ENCODE assay signal across 8 cellular contexts in the genomic region with DNA sequence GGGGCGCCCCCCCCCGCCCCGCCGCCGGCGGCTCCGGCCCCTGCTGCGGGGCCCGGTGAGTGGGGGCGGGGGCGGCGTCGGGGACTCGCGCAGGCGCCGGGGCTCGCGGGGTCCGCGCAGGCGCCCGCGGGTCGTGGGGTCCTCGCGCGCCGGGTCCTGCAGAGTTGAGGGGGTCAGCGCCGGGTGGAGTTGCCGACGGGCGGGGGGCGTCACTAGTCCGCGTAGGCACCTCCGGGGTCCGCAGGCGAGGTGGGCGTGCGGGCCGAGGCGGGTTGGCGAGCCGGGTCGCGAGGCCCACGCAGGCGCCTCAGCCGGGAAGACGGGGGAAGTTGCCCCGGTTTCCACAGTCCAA. TPM values are rescaled to one million over a fixed set of nuclear protein-coding genes. Genes with fewer than 3 reads are reported as not detected.
DNase-seq lines count a peak whose midpoint lies in the region; ATAC-seq, FAIRE-seq and TF ChIP-seq lines count a peak whose summit lies in the region.

No MANE protein-coding gene starts in this region.

- in situ Hi-C loops in HAP-1 (cut with MboI; ENCODE audit: low sequenced_read_pairs), result no loop called here
- in situ Hi-C loops in GM12878 (cut with MboI), result no loop called here

- BruUV-seq in GM12878 (replicated peaks; lab: Mats Ljungman, UMichigan), result TSS peak; percentile 46

- peaks cover 55% of the 10 kb centered on the region for H3K79me2 ChIP-seq in GM12878 (ENCODE audit: control insufficient read depth, insufficient read depth, low read length)

- H3K9ac ChIP-seq in NT2/D1 (ENCODE audit: insufficient read length, low read depth) (peak overlapping the region; percentile 97), GM12878 (ENCODE audit: control insufficient read depth, insufficient read depth, low read length) (peak overlapping the region; percentile 93)

- DNase-seq in ELR (ENCODE audit: low read depth) (peak; percentile 15), HAP-1 (ENCODE audit: low spot score in 2 of 2) (peak in 1 of 2 experiments; percentile 21), NT2/D1 (ENCODE audit: low read depth, low spot score) (no peak), GM12878 (ENCODE audit: low read depth, low spot score) (no peak), kidney epithelial cell (ENCODE audit: low read depth) (no peak), kidney tubule cell (ENCODE audit: low spot score) (no peak), SW480 (ENCODE audit: low spot score) (no peak)
- DNase-seq in stimulated activated CD8-positive, alpha-beta memory T cell treated with anti-CD3 and anti-CD28 coated beads, Interleukin-7, amount 100 ng/mL, for 24 hours (ENCODE audit: low read depth), result peak; percentile 21

- H3K4me3 ChIP-seq in HAP-1 (peak overlapping the region; percentile 97), NT2/D1 (ENCODE audit: insufficient read length, low read depth) (peak overlapping the region; percentile 91), GM12878 (peak overlapping the region; percentile 100; the same call in 1 of the 2 replicates), kidney epithelial cell (ENCODE audit: low read depth, low read length) (peak overlapping the region; percentile 90)

- peak; percentile 17 for ATAC-seq in GM12878

- RAD21 ChIA-PET in GM12878 (lab: Charles Lee; ENCODE audit: unreplicated experiment), result interaction anchor here (0.9 to 6.0 kb wide), 5 partner anchors 18 to 126 kb away, joined by 3 to 46 read pairs (median 7); a partner anchor contains a TSS

- no peak for TF ChIP-seq RAD21 in GM12878 (IDR thresholded peaks at IDR 0.05; ENCODE audit: insufficient read depth, low read depth, low read length)

- H3K27me3 ChIP-seq in HAP-1 (ENCODE audit: low read depth) (no peaks in the 10 kb centered on the region), NT2/D1 (ENCODE audit: insufficient read depth, insufficient read length) (no peaks in the 10 kb centered on the region), GM12878 (replicated peaks in 1 of 2; ENCODE audit: control insufficient read depth in 2 of 2, insufficient read depth in 2 of 2, low read length in 1 of 2) (no peaks in the 10 kb centered on the region), kidney epithelial cell (ENCODE audit: control insufficient read depth, insufficient read depth, low read length) (no peaks in the 10 kb centered on the region)

- no peaks in the 10 kb centered on the region for H3K9me3 ChIP-seq in HAP-1
- no peaks in the 10 kb centered on the region for H3K9me3 ChIP-seq in NT2/D1 (ENCODE audit: insufficient read depth, low read length)
- H3K9me3 ChIP-seq in GM12878 (replicated peaks; ENCODE audit: control insufficient read depth, insufficient read depth, low read length), result no peaks in the 10 kb centered on the region

- no peak for TF ChIP-seq POLR2A in GM12878 (IDR thresholded peaks at IDR 0.05; ENCODE audit: low read depth, low read length)

- 2% methylated on average over 17 of the region's 53 CpGs for WGBS in GM12878 (ENCODE audit: insufficient coverage, insufficient replicate concordance, low lambda C conversion rate, missing lambda C conversion rate)

- H3K27ac ChIP-seq in GM12878 (ENCODE audit: control insufficient read depth, insufficient read depth), result peak overlapping the region; percentile 96

- peak overlapping the region; percentile 38; the same call in 1 of the 2 replicates for H3K4me2 ChIP-seq in GM12878 (ENCODE audit: control insufficient read depth, insufficient read depth)

- H4K20me1 ChIP-seq in GM12878 (ENCODE audit: control insufficient read depth, insufficient read depth), result peaks cover 7% of the 10 kb centered on the region; the same call in 1 of the 2 replicates

- SMC1A ChIA-PET in GM12878 (lab: Charles Lee; ENCODE audit: uncharacterized antibody, unreplicated experiment), result interaction anchor here (1.3 to 5.3 kb wide), 4 partner anchors 19 to 81 kb away, joined by 6 to 68 read pairs (median 16); a partner anchor contains a TSS

- TF ChIP-seq CTCF in GM12878 (IDR thresholded peaks at IDR 0.05 in 2 of 3, conservative IDR thresholded peaks at IDR 0.05 in 1 of 3; ENCODE audit: control insufficient read depth in 2 of 3, extremely low read depth in 1 of 3, insufficient read depth in 1 of 3, low read depth in 3 of 3, low read length in 3 of 3), result no peak
- no peak for TF ChIP-seq CTCF in kidney epithelial cell (IDR thresholded peaks at IDR 0.05; ENCODE audit: insufficient read depth, low read length, poor library complexity, severe bottlenecking)

- peaks cover 5% of the 10 kb centered on the region; the same call in 1 of the 2 replicates for H3K36me3 ChIP-seq in HAP-1 (replicated peaks)
- peaks cover 40% of the 10 kb centered on the region for H3K36me3 ChIP-seq in NT2/D1 (ENCODE audit: insufficient read depth, insufficient read length, low read length)
- H3K36me3 ChIP-seq in GM12878 (ENCODE audit: control insufficient read depth in 2 of 2, insufficient read depth in 2 of 2, low read length in 1 of 2), result no peaks in the 10 kb centered on the region; a peak in 2 of 4 replicates
- H3K36me3 ChIP-seq in kidney epithelial cell (ENCODE audit: control insufficient read depth, insufficient read depth, low read length), result no peaks in the 10 kb centered on the region

- H3K4me1 ChIP-seq in HAP-1 (peaks cover 23% of the 10 kb centered on the region), NT2/D1 (ENCODE audit: insufficient read depth, insufficient read length) (peaks cover 2% of the 10 kb centered on the region), GM12878 (ENCODE audit: control insufficient read depth, insufficient read depth, low read length) (peaks cover 7% of the 10 kb centered on the region)

- TF ChIP-seq EP300 in GM12878 (IDR thresholded peaks at IDR 0.05; ENCODE audit: borderline replicate concordance in 1 of 2, control insufficient read depth in 1 of 2, low read depth in 2 of 2, low read length in 2 of 2), result no peak

- intact Hi-C loops in GM12878 (cut with micrococcal nuclease; ENCODE audit: unreplicated experiment), result loop anchor here (10.0 kb wide), 1 partner anchor 126 kb away; a partner anchor contains a TSS

- CTCF ChIA-PET in GM12878 (lab: Yijun Ruan, JAX), result interaction anchor here (0.5 to 1.1 kb wide), 2 partner anchors 126 to 197 kb away, joined by 4 to 5 read pairs; a partner anchor contains a TSS

- no peak for FAIRE-seq in GM12878 (lab: Jason Lieb, UNC)

- POLR2A ChIA-PET in GM12878 (lab: Charles Lee), result interaction anchor here (0.6 to 5.7 kb wide), 7 partner anchors 18 to 218 kb away, joined by 3 to 86 read pairs (median 7); a partner anchor contains a TSS

- H2AFZ ChIP-seq in GM12878 (ENCODE audit: control insufficient read depth, low read depth, low read length), result peak overlapping the region; percentile 75

RNA-seq across cellular contexts. Expression of a gene that starts 0.4 kb away (rescaled TPM):
- 99.3 and 130 TPM in 2 replicates for total RNA-seq in GM12878 (2013; cell fraction: nucleolus; rRNA removed)
- total RNA-seq in GM12878 (2014; rRNA removed) (73.8 and 83.4 TPM in 2 replicates), GM12878 (2014; rRNA removed; fragmentation: Illumina TruSeq; extraction: Trizol) (47.4 and 50.0 TPM in 2 replicates), GM12878 (2021) (160 and 173 TPM in 2 replicates), kidney epithelial cell (41.5 and 51.3 TPM in 2 replicates)
- 35.7 TPM for polyA plus RNA-seq in GM12878 (2011; ENCODE audit: low read depth)
- polyA plus RNA-seq in GM12878 (2011; rRNA removed) (37.2 and 73.6 TPM in 2 replicates), GM12878 (2014; fragmentation: Illumina TruSeq; extraction: Trizol) (16.9 and 43.7 TPM in 2 replicates), GM12878 (2014; fragmentation: Nextera tagmentation; extraction: Ambion mirVana) (1 to 10 TPM in 1 of 2 experiments, under 1 TPM in 1; 0.80 to 2.5 TPM), GM12878 (2014; rRNA removed) (108 and 126 TPM in 2 replicates), GM12878 (2016; fragmentation: Nextera tagmentation; extraction: Ambion mirVana) (10 to 100 TPM; 60.8 to 66.7 TPM)
- polyA plus RNA-seq in GM12878 (2011; cell fraction: cytosol; rRNA removed), result 92.0 and 109 TPM in 2 replicates
- polyA plus RNA-seq in GM12878 (2011; cell fraction: nucleus; rRNA removed), result 124 and 172 TPM in 2 replicates
- 71.5 and 76.1 TPM in 2 replicates for polyA plus RNA-seq in GM12878 (2012)
- 109 and 168 TPM in 2 replicates for polyA minus RNA-seq in GM12878 (2011; rRNA and poly(A)+ RNA removed)
- polyA minus RNA-seq in GM12878 (2011; cell fraction: cytosol; rRNA and poly(A)+ RNA removed), result 62.1 and 83.7 TPM in 2 replicates
- 48.7 and 69.7 TPM in 2 replicates for polyA minus RNA-seq in GM12878 (2011; cell fraction: nucleus; rRNA and poly(A)+ RNA removed)

RNA-seq across cellular contexts. Expression of a gene that starts 21.5 kb away (rescaled TPM):
- 1.9 and 4.7 TPM in 2 replicates for total RNA-seq in GM12878 (2013; cell fraction: nucleolus; rRNA removed)
- total RNA-seq in GM12878 (2014; rRNA removed) (21.4 and 31.5 TPM in 2 replicates), GM12878 (2014; rRNA removed; fragmentation: Illumina TruSeq; extraction: Trizol) (11.9 and 12.3 TPM in 2 replicates), GM12878 (2021) (35.5 and 35.9 TPM in 2 replicates), kidney epithelial cell (64.3 and 77.8 TPM in 2 replicates)
- polyA plus RNA-seq in GM12878 (2011; ENCODE audit: low read depth), result 5.7 TPM
- polyA plus RNA-seq in GM12878 (2011; rRNA removed) (6.3 and 18.3 TPM in 2 replicates), GM12878 (2014; fragmentation: Illumina TruSeq; extraction: Trizol) (1.2 and 7.2 TPM in 2 replicates), GM12878 (2014; fragmentation: Nextera tagmentation; extraction: Ambion mirVana) (1 to 10 TPM in 1 of 2 experiments, under 1 TPM in 1; 0.18 to 1.3 TPM), GM12878 (2014; rRNA removed) (27.7 and 39.0 TPM in 2 replicates), GM12878 (2016; fragmentation: Nextera tagmentation; extraction: Ambion mirVana) (10 to 100 TPM; 77.0 to 83.3 TPM)
- 30.5 and 53.0 TPM in 2 replicates for polyA plus RNA-seq in GM12878 (2011; cell fraction: cytosol; rRNA removed)
- 26.1 and 41.3 TPM in 2 replicates for polyA plus RNA-seq in GM12878 (2011; cell fraction: nucleus; rRNA removed)
- 12.6 and 15.9 TPM in 2 replicates for polyA plus RNA-seq in GM12878 (2012)
- polyA minus RNA-seq in GM12878 (2011; rRNA and poly(A)+ RNA removed), result 8.8 and 15.3 TPM in 2 replicates
- 16.3 and 19.3 TPM in 2 replicates for polyA minus RNA-seq in GM12878 (2011; cell fraction: cytosol; rRNA and poly(A)+ RNA removed)
- polyA minus RNA-seq in GM12878 (2011; cell fraction: nucleus; rRNA and poly(A)+ RNA removed), result 2.8 and 8.1 TPM in 2 replicates

RNA-seq across cellular contexts. Expression of a gene that starts 25.3 kb away (rescaled TPM):
- 2.4 TPM in 1 of 2 replicates, not detected in the other for total RNA-seq in GM12878 (2013; cell fraction: nucleolus; rRNA removed)
- total RNA-seq in GM12878 (2014; rRNA removed) (0.23 TPM in 1 of 2 replicates, not detected in the other), GM12878 (2014; rRNA removed; fragmentation: Illumina TruSeq; extraction: Trizol) (not detected in 2 replicates), GM12878 (2021) (0.33 and 0.53 TPM in 2 replicates), kidney epithelial cell (4.7 and 6.0 TPM in 2 replicates)
- polyA plus RNA-seq in GM12878 (2011; ENCODE audit: low read depth), result not detected
- polyA plus RNA-seq in GM12878 (2011; rRNA removed) (0.43 and 0.76 TPM in 2 replicates), GM12878 (2014; fragmentation: Illumina TruSeq; extraction: Trizol) (0.03 TPM in 1 of 2 replicates, not detected in the other), GM12878 (2014; fragmentation: Nextera tagmentation; extraction: Ambion mirVana) (not detected), GM12878 (2014; rRNA removed) (0.26 TPM in 1 of 2 replicates, not detected in the other), GM12878 (2016; fragmentation: Nextera tagmentation; extraction: Ambion mirVana) (under 1 TPM in 1 of 2 experiments, not detected in 1; 0.25 TPM)
- polyA plus RNA-seq in GM12878 (2011; cell fraction: cytosol; rRNA removed), result 0.67 and 0.70 TPM in 2 replicates
- polyA plus RNA-seq in GM12878 (2011; cell fraction: nucleus; rRNA removed), result 6.2 and 6.7 TPM in 2 replicates
- 0.67 and 0.88 TPM in 2 replicates for polyA plus RNA-seq in GM12878 (2012)
- 0.37 and 0.62 TPM in 2 replicates for polyA minus RNA-seq in GM12878 (2011; rRNA and poly(A)+ RNA removed)
- polyA minus RNA-seq in GM12878 (2011; cell fraction: cytosol; rRNA and poly(A)+ RNA removed), result not detected in 2 replicates
- 1.6 and 1.9 TPM in 2 replicates for polyA minus RNA-seq in GM12878 (2011; cell fraction: nucleus; rRNA and poly(A)+ RNA removed)

RNA-seq across cellular contexts. Expression of a gene that starts 29.9 kb away (rescaled TPM):
- total RNA-seq in GM12878 (2013; cell fraction: nucleolus; rRNA removed), result 14.6 and 18.3 TPM in 2 replicates
- total RNA-seq in GM12878 (2014; rRNA removed) (3.4 and 3.8 TPM in 2 replicates), GM12878 (2014; rRNA removed; fragmentation: Illumina TruSeq; extraction: Trizol) (1.1 and 1.6 TPM in 2 replicates), GM12878 (2021) (6.6 and 8.3 TPM in 2 replicates), kidney epithelial cell (2.3 and 7.5 TPM in 2 replicates)
- polyA plus RNA-seq in GM12878 (2011; ENCODE audit: low read depth), result 1.9 TPM
- polyA plus RNA-seq in GM12878 (2011; rRNA removed) (0.49 and 1.5 TPM in 2 replicates), GM12878 (2014; fragmentation: Illumina TruSeq; extraction: Trizol) (0.70 and 1.8 TPM in 2 replicates), GM12878 (2014; fragmentation: Nextera tagmentation; extraction: Ambion mirVana) (1 to 10 TPM in 1 of 2 experiments, under 1 TPM in 1; 0.26 to 1.2 TPM), GM12878 (2014; rRNA removed) (9.1 and 10.6 TPM in 2 replicates), GM12878 (2016; fragmentation: Nextera tagmentation; extraction: Ambion mirVana) (1 to 10 TPM; 1.7 to 1.9 TPM)
- 2.8 and 4.8 TPM in 2 replicates for polyA plus RNA-seq in GM12878 (2011; cell fraction: cytosol; rRNA removed)
- 25.0 and 32.6 TPM in 2 replicates for polyA plus RNA-seq in GM12878 (2011; cell fraction: nucleus; rRNA removed)
- polyA plus RNA-seq in GM12878 (2012), result 3.7 and 4.3 TPM in 2 replicates
- polyA minus RNA-seq in GM12878 (2011; rRNA and poly(A)+ RNA removed), result 1.4 and 4.0 TPM in 2 replicates
- polyA minus RNA-seq in GM12878 (2011; cell fraction: cytosol; rRNA and poly(A)+ RNA removed), result not detected in 2 replicates
- polyA minus RNA-seq in GM12878 (2011; cell fraction: nucleus; rRNA and poly(A)+ RNA removed), result 3.9 and 9.2 TPM in 2 replicates

RNA-seq across cellular contexts. Expression of a gene that starts 49.2 kb away (rescaled TPM):
- total RNA-seq in GM12878 (2013; cell fraction: nucleolus; rRNA removed), result not detected in 2 replicates
- not detected in 2 replicates for total RNA-seq in GM12878 (2014; rRNA removed)
- not detected in 2 replicates for total RNA-seq in GM12878 (2014; rRNA removed; fragmentation: Illumina TruSeq; extraction: Trizol)
- 0.08 and 0.13 TPM in 2 replicates for total RNA-seq in GM12878 (2021)
- polyA plus RNA-seq in GM12878 (2011; ENCODE audit: low read depth), result not detected
- polyA plus RNA-seq in GM12878 (2011; rRNA removed), result not detected in 2 replicates
- polyA plus RNA-seq in GM12878 (2011; cell fraction: cytosol; rRNA removed), result 0.01 TPM in 1 of 2 replicates, not detected in the other
- not detected in 2 replicates for polyA plus RNA-seq in GM12878 (2011; cell fraction: nucleus; rRNA removed)
- polyA plus RNA-seq in GM12878 (2012), result 0.13 TPM in 1 of 2 replicates, not detected in the other
- polyA plus RNA-seq in GM12878 (2014; fragmentation: Illumina TruSeq; extraction: Trizol), result not detected in 2 replicates
- not detected for polyA plus RNA-seq in GM12878 (2014; fragmentation: Nextera tagmentation; extraction: Ambion mirVana)
- not detected in 2 replicates for polyA plus RNA-seq in GM12878 (2014; rRNA removed)
- not detected for polyA plus RNA-seq in GM12878 (2016; fragmentation: Nextera tagmentation; extraction: Ambion mirVana)
- not detected in 2 replicates for polyA minus RNA-seq in GM12878 (2011; rRNA and poly(A)+ RNA removed)
- polyA minus RNA-seq in GM12878 (2011; cell fraction: cytosol; rRNA and poly(A)+ RNA removed), result 0.31 and 0.40 TPM in 2 replicates
- not detected in 2 replicates for polyA minus RNA-seq in GM12878 (2011; cell fraction: nucleus; rRNA and poly(A)+ RNA removed)
- total RNA-seq in kidney epithelial cell, result 0.55 and 2.1 TPM in 2 replicates

Comparison
In these comparisons a context has a peak if more than half of its experiments do, and no peak if none do; other contexts are left out.
1. DNase-seq: peak in ELR (single experiment) and stimulated activated CD8-positive, alpha-beta memory T cell treated with anti-CD3 and anti-CD28 coated beads, Interleukin-7, amount 100 ng/mL, for 24 hours (single experiment); none in NT2/D1 (single experiment), GM12878 (single experiment), kidney epithelial cell (single experiment), kidney tubule cell (single experiment) and SW480 (single experiment).
2. Peak in every context shown above with its lines, with median percentiles within 50 percentile points of each other: H3K4me3 ChIP-seq.